In genomic region chr1:167109125-167109524, GRCh38 we compare ENCODE assay signal across 1 cellular context.
TF ChIP-seq lines count a peak whose summit lies in the region.

No MANE protein-coding gene starts in this region.

TF ChIP-seq in WTC11, 78 proteins besides CTCF, POLR2A, EP300 and RAD21 (continued from another document):
- TF ChIP-seq, protein P1, sequence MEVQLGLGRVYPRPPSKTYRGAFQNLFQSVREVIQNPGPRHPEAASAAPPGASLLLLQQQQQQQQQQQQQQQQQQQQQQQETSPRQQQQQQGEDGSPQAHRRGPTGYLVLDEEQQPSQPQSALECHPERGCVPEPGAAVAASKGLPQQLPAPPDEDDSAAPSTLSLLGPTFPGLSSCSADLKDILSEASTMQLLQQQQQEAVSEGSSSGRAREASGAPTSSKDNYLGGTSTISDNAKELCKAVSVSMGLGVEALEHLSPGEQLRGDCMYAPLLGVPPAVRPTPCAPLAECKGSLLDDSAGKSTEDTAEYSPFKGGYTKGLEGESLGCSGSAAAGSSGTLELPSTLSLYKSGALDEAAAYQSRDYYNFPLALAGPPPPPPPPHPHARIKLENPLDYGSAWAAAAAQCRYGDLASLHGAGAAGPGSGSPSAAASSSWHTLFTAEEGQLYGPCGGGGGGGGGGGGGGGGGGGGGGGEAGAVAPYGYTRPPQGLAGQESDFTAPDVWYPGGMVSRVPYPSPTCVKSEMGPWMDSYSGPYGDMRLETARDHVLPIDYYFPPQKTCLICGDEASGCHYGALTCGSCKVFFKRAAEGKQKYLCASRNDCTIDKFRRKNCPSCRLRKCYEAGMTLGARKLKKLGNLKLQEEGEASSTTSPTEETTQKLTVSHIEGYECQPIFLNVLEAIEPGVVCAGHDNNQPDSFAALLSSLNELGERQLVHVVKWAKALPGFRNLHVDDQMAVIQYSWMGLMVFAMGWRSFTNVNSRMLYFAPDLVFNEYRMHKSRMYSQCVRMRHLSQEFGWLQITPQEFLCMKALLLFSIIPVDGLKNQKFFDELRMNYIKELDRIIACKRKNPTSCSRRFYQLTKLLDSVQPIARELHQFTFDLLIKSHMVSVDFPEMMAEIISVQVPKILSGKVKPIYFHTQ (CRISPR knock-in tag; IDR thresholded peaks at IDR 0.05), result no peak
- TF ChIP-seq, protein P2, sequence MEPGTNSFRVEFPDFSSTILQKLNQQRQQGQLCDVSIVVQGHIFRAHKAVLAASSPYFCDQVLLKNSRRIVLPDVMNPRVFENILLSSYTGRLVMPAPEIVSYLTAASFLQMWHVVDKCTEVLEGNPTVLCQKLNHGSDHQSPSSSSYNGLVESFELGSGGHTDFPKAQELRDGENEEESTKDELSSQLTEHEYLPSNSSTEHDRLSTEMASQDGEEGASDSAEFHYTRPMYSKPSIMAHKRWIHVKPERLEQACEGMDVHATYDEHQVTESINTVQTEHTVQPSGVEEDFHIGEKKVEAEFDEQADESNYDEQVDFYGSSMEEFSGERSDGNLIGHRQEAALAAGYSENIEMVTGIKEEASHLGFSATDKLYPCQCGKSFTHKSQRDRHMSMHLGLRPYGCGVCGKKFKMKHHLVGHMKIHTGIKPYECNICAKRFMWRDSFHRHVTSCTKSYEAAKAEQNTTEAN (CRISPR knock-in tag; IDR thresholded peaks at IDR 0.05), result no peak
- TF ChIP-seq ZNF396 (CRISPR knock-in tag; IDR thresholded peaks at IDR 0.05; ENCODE audit: borderline replicate concordance), result no peak
- TF ChIP-seq E2F5 (CRISPR knock-in tag; IDR thresholded peaks at IDR 0.05), result no peak
- no peak for TF ChIP-seq KAT7 (CRISPR knock-in tag; IDR thresholded peaks at IDR 0.05; ENCODE audit: borderline replicate concordance)
- TF ChIP-seq MLX (CRISPR knock-in tag; IDR thresholded peaks at IDR 0.05), result no peak
- no peak for TF ChIP-seq STAT6 (CRISPR knock-in tag; conservative IDR thresholded peaks at IDR 0.05; ENCODE audit: low read depth)
- TF ChIP-seq ESRRA (CRISPR knock-in tag; IDR thresholded peaks at IDR 0.05; ENCODE audit: borderline replicate concordance), result no peak
